In genomic region chr19:29694166-29694565, GRCh38 we compare ENCODE assay signal across 16 cellular contexts. TPM values are rescaled to one million over a fixed set of nuclear protein-coding genes. Genes with fewer than 3 reads are reported as not detected.
DNase-seq lines count a peak whose midpoint lies in the region; ATAC-seq, FAIRE-seq and TF ChIP-seq lines count a peak whose summit lies in the region.
"Had no signal": no experiment of that assay in that cellular context is flagged by ENCODE, and none has a peak within 500 bp of the region (broad histone marks: within the 10 kb centered on the region; RNA-seq: fewer than 3 reads in every experiment).

No MANE protein-coding gene starts in this region.

- TF ChIP-seq CTCF in astrocyte (IDR thresholded peaks at IDR 0.05; ENCODE audit: insufficient read depth, low read depth, low read length): no peak

- peaks cover 9% of the 10 kb centered on the region for H3K9me3 ChIP-seq in astrocyte (ENCODE audit: insufficient read depth, low read depth, low read length)
- H3K9me3 ChIP-seq: body of pancreas had no signal

- H3K27ac Mint-ChIP-seq in activated naive CD4-positive, alpha-beta T cell treated with anti-CD3 and anti-CD28 coated beads, Interleukin-2, amount 50 U/mL, for 24 hours: peak overlapping the region; percentile 35
- H3K27ac Mint-ChIP-seq in astrocyte (ENCODE audit: unreplicated experiment): peak overlapping the region; percentile 34
- no peak overlapping the region for H3K27ac Mint-ChIP-seq in stimulated activated naive B cell treated with anti-CD40 and anti-IgM and Interleukin-4, amounts not matched to agents 10 μg/mL and 1 μg/mL and 100 μg/mL, for 72 hours
- H3K27ac Mint-ChIP-seq: nephron had no signal

- H2AFZ ChIP-seq in astrocyte (ENCODE audit: low read depth, low read length): no peak overlapping the region

- no peaks in the 10 kb centered on the region for H3K27me3 ChIP-seq in astrocyte (ENCODE audit: insufficient read depth, low read length)
- H3K27me3 ChIP-seq: body of pancreas, tibial artery had no signal

- peak; percentile 2 to 8 for ATAC-seq in stimulated activated naive B cell treated with anti-CD40 and anti-IgM and Interleukin-4, amounts not matched to agents 10 μg/mL and 1 μg/mL and 100 μg/mL, for 72 hours (replicated peaks)
- ATAC-seq in GM21576 (IDR thresholded peaks at IDR 0.05; ENCODE audit: unreplicated experiment): no peak

- no peaks in the 10 kb centered on the region for H3K36me3 Mint-ChIP-seq in activated naive CD4-positive, alpha-beta T cell treated with anti-CD3 and anti-CD28 coated beads, Interleukin-2, amount 50 U/mL, for 24 hours
- peaks cover 3% of the 10 kb centered on the region for H3K36me3 Mint-ChIP-seq in astrocyte (ENCODE audit: low read depth, unreplicated experiment)
- peaks cover 4 to 6% of the 10 kb centered on the region in 2 donors for H3K36me3 Mint-ChIP-seq in stimulated activated naive B cell treated with anti-CD40 and anti-IgM and Interleukin-4, amounts not matched to agents 10 μg/mL and 1 μg/mL and 100 μg/mL, for 72 hours

- no peak overlapping the region for H3K27ac ChIP-seq in astrocyte (ENCODE audit: low read depth, low read length)
- H3K27ac ChIP-seq: body of pancreas had no signal

- no peak overlapping the region for H3K4me3 ChIP-seq in astrocyte (ENCODE audit: insufficient read depth, low read depth, low read length)
- H3K4me3 ChIP-seq: body of pancreas, K562, lung, tibial artery had no signal

- FAIRE-seq in astrocyte (lab: Jason Lieb, UNC): no peak
- FAIRE-seq: H54, K562 had no signal

- no peaks in the 10 kb centered on the region for H3K9me3 Mint-ChIP-seq in activated naive CD4-positive, alpha-beta T cell treated with anti-CD3 and anti-CD28 coated beads, Interleukin-2, amount 50 U/mL, for 24 hours
- peaks cover 5% of the 10 kb centered on the region for H3K9me3 Mint-ChIP-seq in astrocyte (ENCODE audit: unreplicated experiment)
- peaks cover 3 to 5% of the 10 kb centered on the region in 2 donors for H3K9me3 Mint-ChIP-seq in stimulated activated naive B cell treated with anti-CD40 and anti-IgM and Interleukin-4, amounts not matched to agents 10 μg/mL and 1 μg/mL and 100 μg/mL, for 72 hours

- H3K4me1 ChIP-seq in astrocyte (ENCODE audit: insufficient read depth, low read length): no peaks in the 10 kb centered on the region
- H3K4me1 ChIP-seq: body of pancreas, tibial artery had no signal

- peaks cover 24% of the 10 kb centered on the region for H3K4me1 Mint-ChIP-seq in activated naive CD4-positive, alpha-beta T cell treated with anti-CD3 and anti-CD28 coated beads, Interleukin-2, amount 50 U/mL, for 24 hours
- no peaks in the 10 kb centered on the region for H3K4me1 Mint-ChIP-seq in astrocyte (ENCODE audit: low read depth, unreplicated experiment)
- peaks cover 25 to 45% of the 10 kb centered on the region in 2 donors for H3K4me1 Mint-ChIP-seq in stimulated activated naive B cell treated with anti-CD40 and anti-IgM and Interleukin-4, amounts not matched to agents 10 μg/mL and 1 μg/mL and 100 μg/mL, for 72 hours
- H3K4me1 Mint-ChIP-seq: nephron had no signal

- H3K4me2 ChIP-seq in astrocyte (ENCODE audit: low read length): no peak overlapping the region

- no peaks in the 10 kb centered on the region for H3K79me2 ChIP-seq in astrocyte (ENCODE audit: insufficient read depth, low read length)

- H3K36me3 ChIP-seq in astrocyte (ENCODE audit: insufficient read depth, low read length): no peaks in the 10 kb centered on the region

- H3K27me3 Mint-ChIP-seq in activated naive CD4-positive, alpha-beta T cell treated with anti-CD3 and anti-CD28 coated beads, Interleukin-2, amount 50 U/mL, for 24 hours: no peaks in the 10 kb centered on the region
- no peaks in the 10 kb centered on the region for H3K27me3 Mint-ChIP-seq in astrocyte (ENCODE audit: low read depth, unreplicated experiment)
- H3K27me3 Mint-ChIP-seq in stimulated activated naive B cell treated with anti-CD40 and anti-IgM and Interleukin-4, amounts not matched to agents 10 μg/mL and 1 μg/mL and 100 μg/mL, for 72 hours: no peaks in the 10 kb centered on the region
- H3K27me3 Mint-ChIP-seq: CD4-positive, alpha-beta memory T cell had no signal

- peak overlapping the region; percentile 27 for H3K9ac ChIP-seq in astrocyte (ENCODE audit: low read length)

- H4K20me1 ChIP-seq in astrocyte (ENCODE audit: insufficient read depth, low read length): peaks cover 18% of the 10 kb centered on the region

- H3K4me3 Mint-ChIP-seq in activated naive CD4-positive, alpha-beta T cell treated with anti-CD3 and anti-CD28 coated beads, Interleukin-2, amount 50 U/mL, for 24 hours: no peak overlapping the region
- H3K4me3 Mint-ChIP-seq in astrocyte (ENCODE audit: unreplicated experiment): no peak overlapping the region
- H3K4me3 Mint-ChIP-seq in stimulated activated naive B cell treated with anti-CD40 and anti-IgM and Interleukin-4, amounts not matched to agents 10 μg/mL and 1 μg/mL and 100 μg/mL, for 72 hours: no peak overlapping the region
- H3K4me3 Mint-ChIP-seq: CD4-positive, alpha-beta memory T cell; nephron had no signal

- no peak for DNase-seq in activated naive CD4-positive, alpha-beta T cell treated with anti-CD3 and anti-CD28 coated beads, Interleukin-2, amount 50 U/mL, for 16 hours
- DNase-seq in astrocyte (ENCODE audit: low read depth) (no peak), medulla oblongata (ENCODE audit: extremely low spot score) (peak; percentile 38), SKM-1 (lab: John Stamatoyannopoulos, UW; ENCODE audit: unreplicated experiment) (no peak), NCI-H446 treated with DMSO at 0.1 percent for 48 hours (lab: John Stamatoyannopoulos, UW) (no peak)
- no peak for DNase-seq in stimulated activated naive B cell treated with anti-CD40 and anti-IgM and Interleukin-4, amounts not matched to agents 10 μg/mL and 1 μg/mL and 100 μg/mL, for 72 hours
- DNase-seq: NCI-H187 treated with DMSO at 0.1 percent for 48 hours had no signal

RNA-seq across cellular contexts. Expression of gene C19orf12, which starts 20.9 kb away (rescaled TPM):
- 38.7 and 40.9 TPM in 2 replicates for total RNA-seq in astrocyte

RNA-seq across cellular contexts. Expression of gene PLEKHF1, which starts 28.9 kb away (rescaled TPM):
- total RNA-seq in astrocyte: 10.8 and 13.1 TPM in 2 replicates
